Comparison of ENCODE assay signal across 1 cellular context in the genomic region with DNA sequence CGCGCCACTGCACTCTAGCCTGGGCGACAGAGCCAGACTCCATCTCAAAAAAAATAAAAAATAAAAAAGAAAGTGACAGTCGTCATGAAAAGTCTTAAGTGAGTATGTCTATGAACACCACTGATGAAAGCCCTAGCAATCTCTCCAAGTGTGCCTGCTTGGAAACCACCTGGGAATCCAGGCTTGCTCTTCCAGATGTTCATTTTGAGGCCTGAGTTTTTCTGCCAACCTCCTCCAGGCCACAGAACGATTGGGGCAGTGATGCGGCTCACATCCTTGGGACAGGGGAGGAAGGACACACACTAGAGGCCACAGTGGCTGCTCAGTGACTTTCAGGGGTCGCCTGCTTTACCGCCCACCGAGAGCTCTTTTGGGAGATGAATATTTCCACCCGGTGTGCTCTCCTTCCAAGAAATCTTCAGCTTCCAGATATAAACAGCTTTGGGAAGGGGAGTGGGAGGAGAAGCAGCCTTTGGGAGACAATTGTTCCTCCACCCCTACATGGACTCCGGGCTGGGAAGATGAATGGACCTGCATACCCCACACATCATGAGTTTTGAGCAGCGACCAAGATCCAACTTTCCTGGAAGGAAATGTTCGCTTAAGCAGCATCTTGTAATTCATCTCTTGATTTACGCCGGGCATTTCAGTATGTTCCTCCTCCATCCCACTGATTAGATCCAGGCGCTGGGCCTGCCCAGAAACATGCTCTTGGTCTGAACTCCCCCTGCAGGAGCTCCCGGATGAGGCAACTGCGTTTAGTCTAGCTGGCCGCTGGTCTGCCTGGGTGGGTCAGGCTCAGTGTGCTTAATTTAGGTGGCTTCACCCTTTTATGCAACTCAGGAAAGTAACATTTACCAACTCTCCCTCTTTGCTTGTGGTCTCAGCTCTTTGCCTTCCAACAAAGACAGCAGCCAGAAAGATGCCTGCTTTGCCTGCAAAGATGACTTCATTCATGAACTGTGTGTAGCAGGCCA.
TF ChIP-seq lines count a peak whose summit lies in the region.

No MANE protein-coding gene starts in this region.

TF ChIP-seq in HEK293, 187 proteins besides CTCF, POLR2A, EP300 and RAD21 (continued from another document):
- TF ChIP-seq, protein P1, sequence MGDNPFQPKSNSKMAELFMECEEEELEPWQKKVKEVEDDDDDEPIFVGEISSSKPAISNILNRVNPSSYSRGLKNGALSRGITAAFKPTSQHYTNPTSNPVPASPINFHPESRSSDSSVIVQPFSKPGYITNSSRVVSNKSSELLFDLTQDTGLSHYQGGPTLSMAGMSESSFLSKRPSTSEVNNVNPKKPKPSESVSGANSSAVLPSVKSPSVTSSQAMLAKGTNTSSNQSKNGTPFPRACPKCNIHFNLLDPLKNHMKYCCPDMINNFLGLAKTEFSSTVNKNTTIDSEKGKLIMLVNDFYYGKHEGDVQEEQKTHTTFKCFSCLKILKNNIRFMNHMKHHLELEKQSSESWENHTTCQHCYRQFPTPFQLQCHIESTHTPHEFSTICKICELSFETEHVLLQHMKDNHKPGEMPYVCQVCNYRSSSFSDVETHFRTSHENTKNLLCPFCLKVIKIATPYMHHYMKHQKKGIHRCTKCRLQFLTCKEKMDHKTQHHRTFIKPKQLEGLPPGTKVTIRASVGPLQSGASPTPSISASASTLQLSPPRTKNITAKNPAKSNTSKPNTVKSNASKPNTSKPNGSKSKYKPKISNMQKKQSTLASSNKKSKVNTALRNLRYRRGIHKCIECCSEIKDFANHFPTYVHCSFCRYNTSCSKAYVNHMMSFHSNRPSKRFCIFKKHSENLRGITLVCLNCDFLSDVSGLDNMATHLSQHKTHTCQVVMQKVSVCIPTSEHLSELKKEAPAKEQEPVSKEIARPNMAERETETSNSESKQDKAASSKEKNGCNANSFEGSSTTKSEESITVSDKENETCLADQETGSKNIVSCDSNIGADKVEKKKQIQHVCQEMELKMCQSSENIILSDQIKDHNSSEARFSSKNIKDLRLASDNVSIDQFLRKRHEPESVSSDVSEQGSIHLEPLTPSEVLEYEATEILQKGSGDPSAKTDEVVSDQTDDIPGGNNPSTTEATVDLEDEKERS (tag by site-specific recombination; IDR thresholded peaks at IDR 0.05) = no peak
- TF ChIP-seq GLI4 (tag by site-specific recombination; IDR thresholded peaks at IDR 0.05) = no peak
- TF ChIP-seq ZNF350 (tag by site-specific recombination; IDR thresholded peaks at IDR 0.05) = no peak
